8 cellular contexts compared by ENCODE assay signal in the genomic region with DNA sequence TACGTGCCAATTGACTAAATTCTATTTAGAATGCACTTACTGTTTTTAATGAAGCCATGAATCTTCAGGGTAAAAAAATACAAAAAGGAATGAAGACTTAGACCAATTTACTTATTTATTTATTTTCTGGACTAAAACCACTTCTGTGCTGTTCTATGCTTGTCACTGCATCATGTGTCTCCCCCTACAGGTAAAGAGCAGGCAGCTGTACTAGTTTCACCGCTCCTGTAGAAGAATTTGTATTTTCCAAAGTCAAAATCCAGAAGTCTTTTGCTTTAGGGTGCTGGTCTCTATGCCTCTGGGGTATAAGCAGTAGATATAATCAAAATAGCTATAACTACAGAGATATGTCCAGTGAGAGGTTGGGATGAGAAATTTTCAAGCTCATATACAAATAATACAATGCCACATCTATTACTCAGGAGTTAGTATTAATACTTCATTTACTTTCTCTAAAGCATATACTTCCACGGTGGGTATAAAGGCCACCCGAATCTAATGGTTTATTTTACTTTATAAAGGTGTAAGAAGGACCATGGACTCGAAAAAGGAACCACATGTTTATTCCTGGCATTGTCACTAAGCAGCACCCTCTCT.
A peak's percentile ranks its signal among the peaks of the same experiment; 100 is the strongest.
DNase-seq lines count a peak whose midpoint lies in the region; ATAC-seq, FAIRE-seq and TF ChIP-seq lines count a peak whose summit lies in the region.

No MANE protein-coding gene starts in this region.

- no peaks in the 10 kb centered on the region for H3K9me3 Mint-ChIP-seq in natural killer cell

- H3K4me1 Mint-ChIP-seq in natural killer cell = peaks cover 4 to 14% of the 10 kb centered on the region in 2 donors

- peak; percentile 85 for FAIRE-seq in TTC549 (lab: Jason Lieb, UNC)

- no peaks in the 10 kb centered on the region for H3K27me3 Mint-ChIP-seq in natural killer cell (ENCODE audit: low read depth in 2 of 2)

- DNase-seq in NCI-H1105 treated with DMSO at 0.1 percent for 48 hours (lab: John Stamatoyannopoulos, UW) (peak; percentile 45), NCI-H1105 (lab: John Stamatoyannopoulos, UW) (no peak), NCI-H146 (lab: John Stamatoyannopoulos, UW) (peak; percentile 52), erythroblast (lab: John Stamatoyannopoulos, UW) (peak; percentile 32 to 40), natural killer cell (no peak), T-helper 9 cell (no peak)

- TF ChIP-seq CTCF in natural killer cell (IDR thresholded peaks at IDR 0.05) = peak; percentile 90

- intact Hi-C loops in natural killer cell (cut with micrococcal nuclease) = loop anchor here (1.0 to 5.0 kb wide), 7 partner anchors 47 to 302 kb away; no protein-coding TSS in a partner anchor

- no peak overlapping the region for H3K4me3 Mint-ChIP-seq in natural killer cell

- no peaks in the 10 kb centered on the region for H3K36me3 Mint-ChIP-seq in natural killer cell

- no peak for TF ChIP-seq POLR2A in erythroblast (IDR thresholded peaks at IDR 0.05; ENCODE audit: low read length)

- peak overlapping the region in 1 of 2 donors; percentile 50 for H3K27ac Mint-ChIP-seq in natural killer cell

- ATAC-seq in GM21723 (IDR thresholded peaks at IDR 0.05; ENCODE audit: unreplicated experiment) (peak; percentile 43), natural killer cell (peak; percentile 86 to 93 (median 93))

Comparison
In these comparisons a context has a peak if more than half of its experiments do, and no peak if none do; other contexts are left out.
1. DNase-seq: peak in NCI-H1105 treated with DMSO at 0.1 percent for 48 hours (single experiment), NCI-H146 (single experiment) and erythroblast (2 of 2); none in NCI-H1105 (single experiment), natural killer cell (single experiment) and T-helper 9 cell (single experiment).